15 cellular contexts compared by ENCODE assay signal in genomic region chr6:144479991-144480390, GRCh38.
DNase-seq lines count a peak whose midpoint lies in the region; ATAC-seq and TF ChIP-seq lines count a peak whose summit lies in the region.
"Had no signal": no experiment of that assay in that cellular context is flagged by ENCODE, and none has a peak within 500 bp of the region (broad histone marks: within the 10 kb centered on the region; RNA-seq: fewer than 3 reads in every experiment).

No MANE protein-coding gene starts in this region.

- ATAC-seq in left ventricle myocardium superior (peak; percentile 48), heart left ventricle (no peak)
- no peak for ATAC-seq in natural killer cell treated with Interleukin-12 subunit alpha and Interleukin-12 subunit beta and Interleukin-15 and Interleukin-18, amount 100 ng/mL, for 72 hours

- DNase-seq in left ventricle myocardium superior: no peak
- DNase-seq in heart left ventricle: no peak
- DNase-seq in ascending aorta (ENCODE audit: low spot score in 2 of 2): no peak
- DNase-seq in natural killer cell treated with Interleukin-12 subunit alpha and Interleukin-12 subunit beta and Interleukin-15 and Interleukin-18, amount 100 ng/mL, for 72 hours (ENCODE audit: low spot score): no peak
- DNase-seq in NCI-H146 (lab: John Stamatoyannopoulos, UW): no peak
- no peak for DNase-seq in stimulated activated CD8-positive, alpha-beta memory T cell treated with anti-CD3 and anti-CD28 coated beads, Interleukin-4, amount 100 ng/mL, for 48 hours
- DNase-seq in glutamatergic neuron: no peak
- DNase-seq: ACHN, COR-L47, MG63, NCI-H1105, NCI-H187, NCI-H446, PC-9 had no signal

- H3K27ac Mint-ChIP-seq in natural killer cell treated with Interleukin-12 subunit alpha and Interleukin-12 subunit beta and Interleukin-15 and Interleukin-18, amount 100 ng/mL, for 72 hours: peak overlapping the region; percentile 26 to 63
- no peak overlapping the region for H3K27ac Mint-ChIP-seq in glutamatergic neuron (ENCODE audit: unreplicated experiment)

- no peaks in the 10 kb centered on the region for H3K9me3 Mint-ChIP-seq in natural killer cell treated with Interleukin-12 subunit alpha and Interleukin-12 subunit beta and Interleukin-15 and Interleukin-18, amount 100 ng/mL, for 72 hours
- H3K9me3 Mint-ChIP-seq in glutamatergic neuron (ENCODE audit: unreplicated experiment): no peaks in the 10 kb centered on the region

- H3K36me3 Mint-ChIP-seq in natural killer cell treated with Interleukin-12 subunit alpha and Interleukin-12 subunit beta and Interleukin-15 and Interleukin-18, amount 100 ng/mL, for 72 hours: peaks cover 33% of the 10 kb centered on the region
- H3K36me3 Mint-ChIP-seq in glutamatergic neuron (ENCODE audit: unreplicated experiment): no peaks in the 10 kb centered on the region

- H3K4me1 ChIP-seq in heart left ventricle (peaks cover 0 to 38% (median 21%) of the 10 kb centered on the region in 12 donors), ascending aorta (peaks cover 2 to 21% of the 10 kb centered on the region in 2 donors)

- WGBS in heart left ventricle, 4 donors: 52 to 77% (median 73%) methylated on average over 1 of the region's 1 CpG

- no peaks in the 10 kb centered on the region for H3K27me3 ChIP-seq in heart left ventricle
- H3K27me3 ChIP-seq in ascending aorta: no peaks in the 10 kb centered on the region
- H3K27me3 ChIP-seq: MG63 had no signal

- H3K27me3 Mint-ChIP-seq in natural killer cell treated with Interleukin-12 subunit alpha and Interleukin-12 subunit beta and Interleukin-15 and Interleukin-18, amount 100 ng/mL, for 72 hours: no peaks in the 10 kb centered on the region
- peaks cover 2% of the 10 kb centered on the region for H3K27me3 Mint-ChIP-seq in glutamatergic neuron (ENCODE audit: unreplicated experiment)

- TF ChIP-seq POLR2A in heart left ventricle (IDR thresholded peaks at IDR 0.05): no peak

- H3K4me3 ChIP-seq in heart left ventricle (no peak overlapping the region), ascending aorta (no peak overlapping the region)
- H3K4me3 ChIP-seq: MG63, PC-9 had no signal

- intact Hi-C loops in left ventricle myocardium superior (cut with micrococcal nuclease) (loop anchor here (10.0 kb wide), 1 partner anchor 375 kb away; no protein-coding TSS in a partner anchor), heart left ventricle (cut with DNase I) (loop anchor here (2.0 to 10.0 kb wide), 9 partner anchors 33 to 373 kb away; partner anchors contain the start of gene UTRN (in 5 of the 10)), ascending aorta (cut with DNase I) (loop anchor here (2.0 kb wide), 2 partner anchors 263 to 375 kb away; no protein-coding TSS in a partner anchor)

- H3K27ac ChIP-seq in heart left ventricle (peak overlapping the region in 1 of 12 donors; percentile 31), ascending aorta (peak overlapping the region; percentile 15 to 21)
- H3K27ac ChIP-seq: KMS-11, PC-9 had no signal

- H3K4me1 Mint-ChIP-seq in natural killer cell treated with Interleukin-12 subunit alpha and Interleukin-12 subunit beta and Interleukin-15 and Interleukin-18, amount 100 ng/mL, for 72 hours (ENCODE audit: low read depth in 2 of 2): peaks cover 35 to 43% of the 10 kb centered on the region in 2 donors
- H3K4me1 Mint-ChIP-seq in glutamatergic neuron (ENCODE audit: low read depth, unreplicated experiment): no peaks in the 10 kb centered on the region

- H3K36me3 ChIP-seq in heart left ventricle (peaks cover 0 to 82% (median 66%) of the 10 kb centered on the region in 9 donors), ascending aorta (peaks cover under 1 to 16% of the 10 kb centered on the region in 2 donors)
- H3K36me3 ChIP-seq: MG63 had no signal

- H3K4me3 Mint-ChIP-seq in natural killer cell treated with Interleukin-12 subunit alpha and Interleukin-12 subunit beta and Interleukin-15 and Interleukin-18, amount 100 ng/mL, for 72 hours: no peak overlapping the region
- H3K4me3 Mint-ChIP-seq in glutamatergic neuron (ENCODE audit: unreplicated experiment): no peak overlapping the region

- no peaks in the 10 kb centered on the region for H3K9me3 ChIP-seq in heart left ventricle
- no peaks in the 10 kb centered on the region for H3K9me3 ChIP-seq in ascending aorta
- H3K9me3 ChIP-seq: MG63 had no signal

- TF ChIP-seq CTCF in heart left ventricle (IDR thresholded peaks at IDR 0.05) (no peak), ascending aorta (IDR thresholded peaks at IDR 0.05) (no peak), glutamatergic neuron (IDR thresholded peaks at IDR 0.05; ENCODE audit: partially characterized antibody, unreplicated experiment) (no peak)
